Comparison of ENCODE assay signal across 8 cellular contexts in the genomic region with DNA sequence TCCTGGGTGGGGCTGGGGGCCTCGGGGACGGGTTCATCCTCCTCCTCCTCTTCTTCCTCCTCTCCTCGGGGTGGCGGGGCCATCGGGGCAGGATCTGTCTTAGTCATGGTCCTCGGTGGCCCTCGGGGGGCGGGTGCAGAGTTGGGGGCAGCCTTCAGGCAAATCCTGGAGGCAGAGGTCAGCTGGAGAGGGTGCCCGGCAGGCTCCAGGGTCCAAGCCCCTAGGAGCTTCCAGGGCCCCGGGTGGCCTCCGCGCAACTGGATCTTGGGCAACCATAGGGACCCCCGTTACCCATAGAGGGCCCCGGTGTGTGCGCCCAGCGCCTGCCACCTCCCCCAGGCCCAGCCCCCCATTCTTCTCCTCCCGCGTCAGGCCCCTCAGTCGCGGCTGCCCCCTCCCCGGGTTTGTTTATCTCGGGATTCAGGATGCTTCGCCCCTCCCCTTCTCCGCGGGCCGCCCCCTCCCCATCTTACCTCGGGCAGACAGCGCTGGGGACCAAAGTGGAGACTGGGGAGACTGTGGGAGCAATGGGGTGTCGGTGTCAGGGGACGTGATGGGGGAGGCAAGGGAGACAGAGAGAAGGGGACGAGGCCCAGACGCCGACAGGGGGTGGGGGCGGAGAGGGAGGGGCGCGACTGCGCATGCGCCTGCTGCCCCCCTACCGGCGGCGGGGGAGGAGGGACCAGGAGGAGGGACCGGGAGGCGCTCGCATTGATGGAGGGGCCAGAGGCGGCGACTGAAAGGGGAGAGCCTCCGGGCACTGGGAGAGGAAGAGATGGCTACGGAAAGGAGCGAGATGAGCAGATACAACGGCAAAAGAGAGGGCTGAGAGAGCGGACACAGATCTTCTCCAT. TPM values are rescaled to one million over a fixed set of nuclear protein-coding genes. Genes with fewer than 3 reads are reported as not detected.
DNase-seq lines count a peak whose midpoint lies in the region; ATAC-seq and TF ChIP-seq lines count a peak whose summit lies in the region.

TSS of gene CLIP3 (minus strand) at position 623 of the 854 bp plus-strand sequence. CDS start at position 107, 516 bp downstream.

- H3K4me3 Mint-ChIP-seq in activated naive CD8-positive, alpha-beta T cell = peak within 1 kb of the TSS; percentile 73
- peak within 1 kb of the TSS; percentile 86 for H3K4me3 Mint-ChIP-seq in type B pancreatic cell

- H3K4me1 Mint-ChIP-seq in activated naive CD8-positive, alpha-beta T cell (ENCODE audit: low read depth) = peaks cover 30% of the 10 kb centered on the region
- H3K4me1 Mint-ChIP-seq in type B pancreatic cell (ENCODE audit: unreplicated experiment) = peaks cover 10% of the 10 kb centered on the region

- no peak within 1 kb of the TSS for H3K27ac Mint-ChIP-seq in activated naive CD8-positive, alpha-beta T cell
- H3K27ac Mint-ChIP-seq in type B pancreatic cell = peak within 1 kb of the TSS; percentile 37

- H3K27me3 Mint-ChIP-seq in activated naive CD8-positive, alpha-beta T cell = no peaks in the 10 kb centered on the region
- no peaks in the 10 kb centered on the region for H3K27me3 Mint-ChIP-seq in type B pancreatic cell

- peak; percentile 54 for TF ChIP-seq CTCF in type B pancreatic cell (conservative IDR thresholded peaks at IDR 0.05)

- DNase-seq in ELF-1 (ENCODE audit: low read depth, low spot score) = peak; percentile 69
- DNase-seq in NCI-H2227 treated with DMSO at 0.1 percent for 48 hours (lab: John Stamatoyannopoulos, UW) = peak; percentile 98
- DNase-seq in Right ventricle myocardium inferior (ENCODE audit: missing footprints) = peak; percentile 78
- peak in 54 of 56 donors; percentile 45 to 90 (median 79) for DNase-seq in nucleus accumbens (lab: John Stamatoyannopoulos, UW)
- peak; percentile 84 for DNase-seq in type B pancreatic cell (ENCODE audit: extremely low spot score, unreplicated experiment)
- DNase-seq in LoVo (ENCODE audit: low spot score) = no peak

- peaks cover 15% of the 10 kb centered on the region for H3K36me3 Mint-ChIP-seq in activated naive CD8-positive, alpha-beta T cell
- no peaks in the 10 kb centered on the region for H3K36me3 Mint-ChIP-seq in type B pancreatic cell

- intact Hi-C loops in Right ventricle myocardium inferior (cut with DNase I) = no loop called here

- ATAC-seq in Right ventricle myocardium inferior = peak; percentile 84
- ATAC-seq in HG02885 (IDR thresholded peaks at IDR 0.05; ENCODE audit: poor library complexity, unreplicated experiment) = no peak

- no peaks in the 10 kb centered on the region for H3K9me3 Mint-ChIP-seq in activated naive CD8-positive, alpha-beta T cell (ENCODE audit: low read depth)
- H3K9me3 Mint-ChIP-seq in type B pancreatic cell = no peaks in the 10 kb centered on the region

RNA-seq across cellular contexts. Expression of gene CLIP3, which starts in this region (rescaled TPM):
- total RNA-seq in Right ventricle myocardium inferior (3.6 TPM), type B pancreatic cell (ENCODE audit: low replicate concordance) (5.6 and 51.1 TPM in 2 replicates)
